1 cellular context compared by ENCODE assay signal in the genomic region with DNA sequence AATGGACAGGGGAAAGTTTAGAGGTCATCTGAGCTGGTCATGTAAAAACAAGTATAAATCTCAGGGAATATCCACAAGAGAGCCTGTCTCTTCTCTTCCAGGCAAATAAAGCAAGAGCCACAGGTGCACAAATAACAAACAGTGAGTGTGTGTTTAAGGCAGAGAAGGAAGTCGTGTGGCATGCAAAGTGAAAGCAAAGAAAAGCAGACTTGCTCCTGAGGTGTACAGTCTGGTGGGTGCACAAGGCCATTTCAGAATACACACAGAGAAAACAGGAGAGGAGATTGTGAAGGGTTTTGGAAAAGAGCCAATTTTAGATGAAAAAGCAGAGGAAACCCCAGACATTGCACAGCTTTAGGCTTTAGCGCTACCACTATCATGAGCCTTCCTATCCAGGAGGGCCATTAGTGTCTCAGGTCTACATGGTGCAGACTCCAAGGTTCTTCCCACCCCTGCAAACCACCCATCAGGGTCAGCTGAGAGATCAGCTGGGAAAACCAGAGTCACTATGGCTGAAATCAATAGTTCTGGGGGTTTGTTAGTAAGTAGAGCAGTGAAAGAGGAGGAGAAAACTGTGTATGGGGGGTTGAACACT.
TF ChIP-seq lines count a peak whose summit lies in the region.

No MANE protein-coding gene starts in this region.

TF ChIP-seq in WTC11, 78 proteins besides CTCF, POLR2A, EP300 and RAD21 (continued from another document):
- TF ChIP-seq, protein P1, sequence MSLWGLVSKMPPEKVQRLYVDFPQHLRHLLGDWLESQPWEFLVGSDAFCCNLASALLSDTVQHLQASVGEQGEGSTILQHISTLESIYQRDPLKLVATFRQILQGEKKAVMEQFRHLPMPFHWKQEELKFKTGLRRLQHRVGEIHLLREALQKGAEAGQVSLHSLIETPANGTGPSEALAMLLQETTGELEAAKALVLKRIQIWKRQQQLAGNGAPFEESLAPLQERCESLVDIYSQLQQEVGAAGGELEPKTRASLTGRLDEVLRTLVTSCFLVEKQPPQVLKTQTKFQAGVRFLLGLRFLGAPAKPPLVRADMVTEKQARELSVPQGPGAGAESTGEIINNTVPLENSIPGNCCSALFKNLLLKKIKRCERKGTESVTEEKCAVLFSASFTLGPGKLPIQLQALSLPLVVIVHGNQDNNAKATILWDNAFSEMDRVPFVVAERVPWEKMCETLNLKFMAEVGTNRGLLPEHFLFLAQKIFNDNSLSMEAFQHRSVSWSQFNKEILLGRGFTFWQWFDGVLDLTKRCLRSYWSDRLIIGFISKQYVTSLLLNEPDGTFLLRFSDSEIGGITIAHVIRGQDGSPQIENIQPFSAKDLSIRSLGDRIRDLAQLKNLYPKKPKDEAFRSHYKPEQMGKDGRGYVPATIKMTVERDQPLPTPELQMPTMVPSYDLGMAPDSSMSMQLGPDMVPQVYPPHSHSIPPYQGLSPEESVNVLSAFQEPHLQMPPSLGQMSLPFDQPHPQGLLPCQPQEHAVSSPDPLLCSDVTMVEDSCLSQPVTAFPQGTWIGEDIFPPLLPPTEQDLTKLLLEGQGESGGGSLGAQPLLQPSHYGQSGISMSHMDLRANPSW (CRISPR knock-in tag; conservative IDR thresholded peaks at IDR 0.05; ENCODE audit: low read depth): no peak
- TF ChIP-seq, protein P2, sequence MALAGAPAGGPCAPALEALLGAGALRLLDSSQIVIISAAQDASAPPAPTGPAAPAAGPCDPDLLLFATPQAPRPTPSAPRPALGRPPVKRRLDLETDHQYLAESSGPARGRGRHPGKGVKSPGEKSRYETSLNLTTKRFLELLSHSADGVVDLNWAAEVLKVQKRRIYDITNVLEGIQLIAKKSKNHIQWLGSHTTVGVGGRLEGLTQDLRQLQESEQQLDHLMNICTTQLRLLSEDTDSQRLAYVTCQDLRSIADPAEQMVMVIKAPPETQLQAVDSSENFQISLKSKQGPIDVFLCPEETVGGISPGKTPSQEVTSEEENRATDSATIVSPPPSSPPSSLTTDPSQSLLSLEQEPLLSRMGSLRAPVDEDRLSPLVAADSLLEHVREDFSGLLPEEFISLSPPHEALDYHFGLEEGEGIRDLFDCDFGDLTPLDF (CRISPR knock-in tag; IDR thresholded peaks at IDR 0.05): no peak
- TF ChIP-seq, protein P3, sequence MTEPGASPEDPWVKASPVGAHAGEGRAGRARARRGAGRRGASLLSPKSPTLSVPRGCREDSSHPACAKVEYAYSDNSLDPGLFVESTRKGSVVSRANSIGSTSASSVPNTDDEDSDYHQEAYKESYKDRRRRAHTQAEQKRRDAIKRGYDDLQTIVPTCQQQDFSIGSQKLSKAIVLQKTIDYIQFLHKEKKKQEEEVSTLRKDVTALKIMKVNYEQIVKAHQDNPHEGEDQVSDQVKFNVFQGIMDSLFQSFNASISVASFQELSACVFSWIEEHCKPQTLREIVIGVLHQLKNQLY (CRISPR knock-in tag; IDR thresholded peaks at IDR 0.05): no peak
- TF ChIP-seq ZNF219 (CRISPR knock-in tag; IDR thresholded peaks at IDR 0.05; ENCODE audit: borderline replicate concordance) (no peak), ESRRA (CRISPR knock-in tag; IDR thresholded peaks at IDR 0.05; ENCODE audit: borderline replicate concordance) (no peak), ZNF263 (CRISPR knock-in tag; IDR thresholded peaks at IDR 0.05; ENCODE audit: low read depth) (no peak), ATF1 (CRISPR knock-in tag; IDR thresholded peaks at IDR 0.05) (no peak), RORB (CRISPR knock-in tag; IDR thresholded peaks at IDR 0.05) (no peak), TCF7 (CRISPR knock-in tag; IDR thresholded peaks at IDR 0.05; ENCODE audit: low read depth) (no peak), FOXJ3 (CRISPR knock-in tag; IDR thresholded peaks at IDR 0.05; ENCODE audit: borderline replicate concordance) (no peak), ZBTB21 (CRISPR knock-in tag; IDR thresholded peaks at IDR 0.05; ENCODE audit: borderline replicate concordance) (no peak), ZNF232 (CRISPR knock-in tag; IDR thresholded peaks at IDR 0.05) (no peak)
- TF ChIP-seq, protein P4, sequence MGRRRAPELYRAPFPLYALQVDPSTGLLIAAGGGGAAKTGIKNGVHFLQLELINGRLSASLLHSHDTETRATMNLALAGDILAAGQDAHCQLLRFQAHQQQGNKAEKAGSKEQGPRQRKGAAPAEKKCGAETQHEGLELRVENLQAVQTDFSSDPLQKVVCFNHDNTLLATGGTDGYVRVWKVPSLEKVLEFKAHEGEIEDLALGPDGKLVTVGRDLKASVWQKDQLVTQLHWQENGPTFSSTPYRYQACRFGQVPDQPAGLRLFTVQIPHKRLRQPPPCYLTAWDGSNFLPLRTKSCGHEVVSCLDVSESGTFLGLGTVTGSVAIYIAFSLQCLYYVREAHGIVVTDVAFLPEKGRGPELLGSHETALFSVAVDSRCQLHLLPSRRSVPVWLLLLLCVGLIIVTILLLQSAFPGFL (CRISPR knock-in tag; IDR thresholded peaks at IDR 0.05; ENCODE audit: borderline replicate concordance): no peak
- TF ChIP-seq, protein P5, sequence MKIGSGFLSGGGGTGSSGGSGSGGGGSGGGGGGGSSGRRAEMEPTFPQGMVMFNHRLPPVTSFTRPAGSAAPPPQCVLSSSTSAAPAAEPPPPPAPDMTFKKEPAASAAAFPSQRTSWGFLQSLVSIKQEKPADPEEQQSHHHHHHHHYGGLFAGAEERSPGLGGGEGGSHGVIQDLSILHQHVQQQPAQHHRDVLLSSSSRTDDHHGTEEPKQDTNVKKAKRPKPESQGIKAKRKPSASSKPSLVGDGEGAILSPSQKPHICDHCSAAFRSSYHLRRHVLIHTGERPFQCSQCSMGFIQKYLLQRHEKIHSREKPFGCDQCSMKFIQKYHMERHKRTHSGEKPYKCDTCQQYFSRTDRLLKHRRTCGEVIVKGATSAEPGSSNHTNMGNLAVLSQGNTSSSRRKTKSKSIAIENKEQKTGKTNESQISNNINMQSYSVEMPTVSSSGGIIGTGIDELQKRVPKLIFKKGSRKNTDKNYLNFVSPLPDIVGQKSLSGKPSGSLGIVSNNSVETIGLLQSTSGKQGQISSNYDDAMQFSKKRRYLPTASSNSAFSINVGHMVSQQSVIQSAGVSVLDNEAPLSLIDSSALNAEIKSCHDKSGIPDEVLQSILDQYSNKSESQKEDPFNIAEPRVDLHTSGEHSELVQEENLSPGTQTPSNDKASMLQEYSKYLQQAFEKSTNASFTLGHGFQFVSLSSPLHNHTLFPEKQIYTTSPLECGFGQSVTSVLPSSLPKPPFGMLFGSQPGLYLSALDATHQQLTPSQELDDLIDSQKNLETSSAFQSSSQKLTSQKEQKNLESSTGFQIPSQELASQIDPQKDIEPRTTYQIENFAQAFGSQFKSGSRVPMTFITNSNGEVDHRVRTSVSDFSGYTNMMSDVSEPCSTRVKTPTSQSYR (CRISPR knock-in tag; IDR thresholded peaks at IDR 0.05): no peak
- TF ChIP-seq, protein P6, sequence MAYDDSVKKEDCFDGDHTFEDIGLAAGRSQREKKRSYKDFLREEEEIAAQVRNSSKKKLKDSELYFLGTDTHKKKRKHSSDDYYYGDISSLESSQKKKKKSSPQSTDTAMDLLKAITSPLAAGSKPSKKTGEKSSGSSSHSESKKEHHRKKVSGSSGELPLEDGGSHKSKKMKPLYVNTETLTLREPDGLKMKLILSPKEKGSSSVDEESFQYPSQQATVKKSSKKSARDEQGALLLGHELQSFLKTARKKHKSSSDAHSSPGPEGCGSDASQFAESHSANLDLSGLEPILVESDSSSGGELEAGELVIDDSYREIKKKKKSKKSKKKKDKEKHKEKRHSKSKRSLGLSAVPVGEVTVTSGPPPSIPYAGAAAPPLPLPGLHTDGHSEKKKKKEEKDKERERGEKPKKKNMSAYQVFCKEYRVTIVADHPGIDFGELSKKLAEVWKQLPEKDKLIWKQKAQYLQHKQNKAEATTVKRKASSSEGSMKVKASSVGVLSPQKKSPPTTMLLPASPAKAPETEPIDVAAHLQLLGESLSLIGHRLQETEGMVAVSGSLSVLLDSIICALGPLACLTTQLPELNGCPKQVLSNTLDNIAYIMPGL (CRISPR knock-in tag; IDR thresholded peaks at IDR 0.05): no peak
TF ChIP-seq in WTC11: peak in this region for 0.
